In the genomic region with DNA sequence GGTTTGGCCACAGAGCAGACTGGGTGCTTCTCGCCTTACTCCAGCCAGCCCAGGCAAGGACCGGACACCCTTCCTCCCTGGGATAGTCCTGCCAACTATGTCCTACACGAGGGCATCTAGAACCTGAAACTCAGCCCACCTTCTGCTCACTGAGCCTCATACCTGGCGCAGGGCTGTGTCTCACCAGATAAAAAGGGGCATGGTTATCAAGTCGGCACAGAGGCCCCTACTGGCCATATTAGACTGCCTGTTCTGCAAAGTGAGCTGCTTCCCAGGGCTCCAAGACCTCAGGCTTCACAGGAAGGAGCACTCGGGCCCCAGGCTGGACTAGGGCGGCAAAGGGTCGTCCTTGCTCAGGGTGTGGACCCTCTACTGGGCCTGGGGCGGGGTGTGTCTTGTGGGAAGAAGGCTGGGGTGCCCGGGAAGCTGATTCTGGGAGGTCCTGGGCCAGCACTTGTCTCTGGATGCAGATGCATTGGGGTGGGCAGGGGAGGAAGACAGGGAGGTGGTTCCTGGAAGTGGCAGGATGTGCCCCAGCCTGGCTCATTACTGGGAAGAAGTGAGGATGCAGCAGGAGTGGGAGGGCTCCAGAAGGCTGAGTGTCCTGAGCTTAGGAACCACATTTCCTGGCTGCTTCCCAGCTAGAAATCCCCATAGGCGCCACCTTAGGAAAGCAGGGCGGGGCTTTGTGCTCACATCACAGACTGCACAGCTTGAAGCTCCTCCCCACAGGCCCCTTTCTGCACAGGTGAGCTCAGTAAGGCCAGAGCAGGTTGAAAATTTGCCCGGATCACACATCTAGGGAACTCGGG, we compare ENCODE assay signal across 16 cellular contexts. TPM values are rescaled to one million over a fixed set of nuclear protein-coding genes. Genes with fewer than 3 reads are reported as not detected.
DNase-seq lines count a peak whose midpoint lies in the region; ATAC-seq, FAIRE-seq and TF ChIP-seq lines count a peak whose summit lies in the region.
"Had no signal": no experiment of that assay in that cellular context is flagged by ENCODE, and none has a peak within 500 bp of the region (broad histone marks: within the 10 kb centered on the region; RNA-seq: fewer than 3 reads in every experiment).

No MANE protein-coding gene starts in this region.

- H2AFZ ChIP-seq in Karpas-422 (ENCODE audit: low read length) (no peak overlapping the region), GM12878 (ENCODE audit: control insufficient read depth, low read depth, low read length) (peak overlapping the region; percentile 30; the same call in 1 of the 2 replicates)
- H2AFZ ChIP-seq: parathyroid adenoma had no signal

- WGBS in GM12878 (ENCODE audit: insufficient coverage, insufficient replicate concordance, low lambda C conversion rate, missing lambda C conversion rate) = 32% methylated on average over 14 of the region's 14 CpGs

- H3K27ac Mint-ChIP-seq in mesothelial cell of epicardium = peak overlapping the region; percentile 28
- H3K27ac Mint-ChIP-seq in activated T-helper 2 cell treated with anti-CD3 and anti-CD28 coated beads, Interferon-gamma antibody, Interleukin-2, Interleukin-4, amounts not matched to agents 10 μg/mL and 5 μg/mL and 100 μg/mL, durations not matched to agents 14 hours and 24 hours and 36 hours = no peak overlapping the region
- no peak overlapping the region for H3K27ac Mint-ChIP-seq in activated CD4-positive, alpha-beta memory T cell treated with anti-CD3 and anti-CD28 coated beads, Interleukin-2, amount 10 ng/mL, durations not matched to agents 7 days and 5 days

- H4K20me1 ChIP-seq in Karpas-422 (ENCODE audit: insufficient read depth, low read depth, low read length) (peaks cover 3% of the 10 kb centered on the region; the same call in 1 of the 2 replicates), GM12878 (ENCODE audit: control insufficient read depth, insufficient read depth) (no peaks in the 10 kb centered on the region; the same call in 1 of the 2 replicates)

- BruUV-seq in GM12878 (replicated peaks; lab: Mats Ljungman, UMichigan) = no TSS peak

- DNase-seq in DMS53 (lab: John Stamatoyannopoulos, UW) = peak; percentile 70
- DNase-seq in Karpas-422 = peak; percentile 76
- no peak for DNase-seq in GM12878 (ENCODE audit: low read depth, low spot score)
- DNase-seq in mesothelial cell of epicardium (ENCODE audit: low spot score in 2 of 2, unreplicated experiment in 2 of 2) = no peak
- DNase-seq in activated T-helper 2 cell treated with anti-CD3 and anti-CD28 coated beads, Interferon-gamma antibody, Interleukin-2, Interleukin-4, amounts not matched to agents 10 μg/mL and 5 μg/mL and 100 μg/mL, durations not matched to agents 14 hours and 24 hours and 36 hours (ENCODE audit: low spot score) = no peak
- no peak for DNase-seq in activated CD4-positive, alpha-beta memory T cell treated with anti-CD3 and anti-CD28 coated beads, Interleukin-2, amount 10 ng/mL, durations not matched to agents 7 days and 5 days
- no peak for DNase-seq in NCI-H2227 treated with DMSO at 0.1 percent for 48 hours (lab: John Stamatoyannopoulos, UW)
- DNase-seq: activated CD4-positive, alpha-beta T cell treated with anti-CD3 and anti-CD28 coated beads for 48 hours; activated naive CD4-positive, alpha-beta T cell; AML-193; central memory CD4-positive, alpha-beta T cell; GDM1; NCI-H187 treated with DMSO at 0.1 percent for 48 hours; stimulated activated CD4-positive, alpha-beta T cell treated with anti-CD3 and anti-CD28 coated beads, Interleukin-4, amount 100 ng/mL, for 4 hours had no signal

- peak overlapping the region; percentile 66 for H3K4me3 ChIP-seq in Karpas-422 (ENCODE audit: low read length)
- H3K4me3 ChIP-seq in GM12878 = no peak overlapping the region

- no peak overlapping the region for H3K4me3 Mint-ChIP-seq in mesothelial cell of epicardium
- no peak overlapping the region for H3K4me3 Mint-ChIP-seq in activated T-helper 2 cell treated with anti-CD3 and anti-CD28 coated beads, Interferon-gamma antibody, Interleukin-2, Interleukin-4, amounts not matched to agents 10 μg/mL and 5 μg/mL and 100 μg/mL, durations not matched to agents 14 hours and 24 hours and 36 hours (ENCODE audit: low read depth)
- H3K4me3 Mint-ChIP-seq in activated CD4-positive, alpha-beta memory T cell treated with anti-CD3 and anti-CD28 coated beads, Interleukin-2, amount 10 ng/mL, durations not matched to agents 7 days and 5 days = no peak overlapping the region

- no peaks in the 10 kb centered on the region for H3K9me3 Mint-ChIP-seq in mesothelial cell of epicardium
- H3K9me3 Mint-ChIP-seq in activated T-helper 2 cell treated with anti-CD3 and anti-CD28 coated beads, Interferon-gamma antibody, Interleukin-2, Interleukin-4, amounts not matched to agents 10 μg/mL and 5 μg/mL and 100 μg/mL, durations not matched to agents 14 hours and 24 hours and 36 hours = no peaks in the 10 kb centered on the region
- H3K9me3 Mint-ChIP-seq in activated CD4-positive, alpha-beta memory T cell treated with anti-CD3 and anti-CD28 coated beads, Interleukin-2, amount 10 ng/mL, durations not matched to agents 7 days and 5 days = no peaks in the 10 kb centered on the region

- POLR2A ChIA-PET in GM12878 (lab: Charles Lee) = interaction anchor here (0.5 to 1.7 kb wide), 5 partner anchors 11 to 1023 kb away, joined by 3 to 7 read pairs (median 5); partner anchors contain the start of genes CAPN14 and LBH
- POLR2A ChIA-PET in activated CD4-positive, alpha-beta memory T cell treated with anti-CD3 and anti-CD28 coated beads, Interleukin-2, amount 10 ng/mL, durations not matched to agents 7 days and 5 days (lab: Charles Lee) = no interaction called here

- CTCF ChIA-PET in GM12878 (lab: Yijun Ruan, JAX) = interaction anchor here (0.7 to 9.5 kb wide), 11 partner anchors 10 to 83 kb away, joined by 3 to 68 read pairs (median 5); partner anchors contain the start of genes CAPN14 and EHD3
- CTCF ChIA-PET in activated CD4-positive, alpha-beta memory T cell treated with anti-CD3 and anti-CD28 coated beads, Interleukin-2, amount 10 ng/mL, durations not matched to agents 7 days and 5 days (lab: Charles Lee) = no interaction called here

- SMC1A ChIA-PET in GM12878 (lab: Charles Lee; ENCODE audit: uncharacterized antibody, unreplicated experiment) = interaction anchor here (0.9 to 2.4 kb wide), 12 partner anchors 14 to 540 kb away, joined by 3 to 11 read pairs (median 4); partner anchors contain the start of gene CAPN14

- H3K9me3 ChIP-seq in Karpas-422 (ENCODE audit: low read length) (no peaks in the 10 kb centered on the region), GM12878 (replicated peaks; ENCODE audit: control insufficient read depth, insufficient read depth, low read length) (no peaks in the 10 kb centered on the region; the same call in 2 of the 3 replicates)

- H3K27me3 ChIP-seq in Karpas-422 (ENCODE audit: low read length) (no peaks in the 10 kb centered on the region), GM12878 (replicated peaks in 1 of 2; ENCODE audit: control insufficient read depth in 2 of 2, insufficient read depth in 2 of 2, low read length in 1 of 2) (no peaks in the 10 kb centered on the region)

- H3K4me2 ChIP-seq in Karpas-422 (ENCODE audit: low read depth, low read length, poor library complexity, severe bottlenecking) = peak overlapping the region; percentile 86
- 0 out of 2 replicates have a peak overlapping the region, but pooled peaks have one; percentile 1 for H3K4me2 ChIP-seq in GM12878 (ENCODE audit: control insufficient read depth, insufficient read depth)

- no peaks in the 10 kb centered on the region for H3K27me3 Mint-ChIP-seq in mesothelial cell of epicardium (ENCODE audit: low read depth)
- H3K27me3 Mint-ChIP-seq in activated T-helper 2 cell treated with anti-CD3 and anti-CD28 coated beads, Interferon-gamma antibody, Interleukin-2, Interleukin-4, amounts not matched to agents 10 μg/mL and 5 μg/mL and 100 μg/mL, durations not matched to agents 14 hours and 24 hours and 36 hours (ENCODE audit: low read depth) = no peaks in the 10 kb centered on the region
- H3K27me3 Mint-ChIP-seq in activated CD4-positive, alpha-beta memory T cell treated with anti-CD3 and anti-CD28 coated beads, Interleukin-2, amount 10 ng/mL, durations not matched to agents 7 days and 5 days = no peaks in the 10 kb centered on the region

- peak; percentile 34 for ATAC-seq in GM12878
- ATAC-seq in GM18868 (IDR thresholded peaks at IDR 0.05; ENCODE audit: unreplicated experiment) = no peak

- peak in 2 of 3 experiments; percentile 14 to 23; a peak in 2 of 6 replicates for TF ChIP-seq CTCF in GM12878 (IDR thresholded peaks at IDR 0.05 in 2 of 3, conservative IDR thresholded peaks at IDR 0.05 in 1 of 3; ENCODE audit: control insufficient read depth in 2 of 3, extremely low read depth in 1 of 3, insufficient read depth in 1 of 3, low read depth in 3 of 3, low read length in 3 of 3)
- TF ChIP-seq CTCF in mesothelial cell of epicardium (IDR thresholded peaks at IDR 0.05; ENCODE audit: unreplicated experiment) = no peak

- intact Hi-C loops in GM12878 (cut with micrococcal nuclease; ENCODE audit: unreplicated experiment) = loop anchor here (2.0 kb wide), 1 partner anchor 17 kb away; no protein-coding TSS in a partner anchor
- intact Hi-C loops in activated T-helper 2 cell treated with anti-CD3 and anti-CD28 coated beads, Interferon-gamma antibody, Interleukin-2, Interleukin-4, amounts not matched to agents 10 μg/mL and 5 μg/mL and 100 μg/mL, durations not matched to agents 14 hours and 24 hours and 36 hours (cut with micrococcal nuclease) = no loop called here

- H3K27ac ChIP-seq in Karpas-422 (ENCODE audit: low read length) (peak overlapping the region; percentile 98), GM12878 (ENCODE audit: control insufficient read depth, insufficient read depth) (no peak overlapping the region)
- H3K27ac ChIP-seq: parathyroid adenoma had no signal

- H3K9me2 ChIP-seq in Karpas-422 (replicated peaks; ENCODE audit: insufficient read depth, low read length) = no peaks in the 10 kb centered on the region

- peaks cover 16% of the 10 kb centered on the region for H3K79me2 ChIP-seq in Karpas-422 (ENCODE audit: low read length)
- no peaks in the 10 kb centered on the region for H3K79me2 ChIP-seq in GM12878 (ENCODE audit: control insufficient read depth, insufficient read depth, low read length)
- H3K79me2 ChIP-seq: parathyroid adenoma had no signal

- FAIRE-seq in GM12878 (lab: Jason Lieb, UNC) = no peak

- TF ChIP-seq RAD21 in GM12878 (IDR thresholded peaks at IDR 0.05; ENCODE audit: insufficient read depth, low read depth, low read length) = no peak

- no peak for TF ChIP-seq EP300 in GM12878 (IDR thresholded peaks at IDR 0.05; ENCODE audit: borderline replicate concordance in 1 of 2, control insufficient read depth in 1 of 2, low read depth in 2 of 2, low read length in 2 of 2)

- peaks cover 11% of the 10 kb centered on the region for H3K36me3 Mint-ChIP-seq in mesothelial cell of epicardium
- no peaks in the 10 kb centered on the region for H3K36me3 Mint-ChIP-seq in activated T-helper 2 cell treated with anti-CD3 and anti-CD28 coated beads, Interferon-gamma antibody, Interleukin-2, Interleukin-4, amounts not matched to agents 10 μg/mL and 5 μg/mL and 100 μg/mL, durations not matched to agents 14 hours and 24 hours and 36 hours (ENCODE audit: low read depth)
- no peaks in the 10 kb centered on the region for H3K36me3 Mint-ChIP-seq in activated CD4-positive, alpha-beta memory T cell treated with anti-CD3 and anti-CD28 coated beads, Interleukin-2, amount 10 ng/mL, durations not matched to agents 7 days and 5 days (ENCODE audit: low read depth)

- H3K9ac ChIP-seq in Karpas-422 (ENCODE audit: low read length) (peak overlapping the region; percentile 78), GM12878 (ENCODE audit: control insufficient read depth, insufficient read depth, low read length) (no peak overlapping the region)
- H3K9ac ChIP-seq: parathyroid adenoma had no signal

- H3K4me1 ChIP-seq in Karpas-422 (ENCODE audit: low read length) (peaks cover 99% of the 10 kb centered on the region), GM12878 (ENCODE audit: control insufficient read depth, insufficient read depth, low read length) (peaks cover 72% of the 10 kb centered on the region)
- H3K4me1 ChIP-seq: parathyroid adenoma had no signal

- RAD21 ChIA-PET in GM12878 (lab: Charles Lee; ENCODE audit: unreplicated experiment) = interaction anchor here (1.2 to 5.7 kb wide), 9 partner anchors 12 to 539 kb away, joined by 3 to 35 read pairs (median 6); partner anchors contain the start of genes CAPN14 and EHD3

- in situ Hi-C loops in GM12878 (cut with MboI) = no loop called here

- TF ChIP-seq POLR2A in GM12878 (IDR thresholded peaks at IDR 0.05; ENCODE audit: low read depth, low read length) = no peak

- H3K36me3 ChIP-seq in Karpas-422 (ENCODE audit: insufficient read depth, low read length) = peaks cover 43% of the 10 kb centered on the region
- H3K36me3 ChIP-seq in GM12878 (ENCODE audit: control insufficient read depth in 2 of 2, insufficient read depth in 2 of 2, low read length in 1 of 2) = no peaks in the 10 kb centered on the region; a peak in 2 of 4 replicates

- peaks cover 12% of the 10 kb centered on the region for H3K4me1 Mint-ChIP-seq in mesothelial cell of epicardium
- no peaks in the 10 kb centered on the region for H3K4me1 Mint-ChIP-seq in activated T-helper 2 cell treated with anti-CD3 and anti-CD28 coated beads, Interferon-gamma antibody, Interleukin-2, Interleukin-4, amounts not matched to agents 10 μg/mL and 5 μg/mL and 100 μg/mL, durations not matched to agents 14 hours and 24 hours and 36 hours (ENCODE audit: low read depth)
- peaks cover 3% of the 10 kb centered on the region for H3K4me1 Mint-ChIP-seq in activated CD4-positive, alpha-beta memory T cell treated with anti-CD3 and anti-CD28 coated beads, Interleukin-2, amount 10 ng/mL, durations not matched to agents 7 days and 5 days

RNA-seq across cellular contexts. Expression of gene EHD3, which starts 19.6 kb away (rescaled TPM):
- total RNA-seq in Karpas-422 (2014; rRNA removed; shearing (Covaris generic); ENCODE audit: low replicate concordance) = 152 and 200 TPM in 2 replicates
- 4.6 and 4.9 TPM in 2 replicates for total RNA-seq in GM12878 (2013; cell fraction: nucleolus; rRNA removed)
- total RNA-seq in GM12878 (2014; rRNA removed) = 10.0 and 10.2 TPM in 2 replicates
- total RNA-seq in GM12878 (2014; rRNA removed; fragmentation: Illumina TruSeq; extraction: Trizol) = 6.9 and 7.1 TPM in 2 replicates
- total RNA-seq in GM12878 (2021) = 10.8 and 10.9 TPM in 2 replicates
- 0.89 TPM for polyA plus RNA-seq in GM12878 (2011; ENCODE audit: low read depth)
- 3.4 and 6.1 TPM in 2 replicates for polyA plus RNA-seq in GM12878 (2011; rRNA removed)
- 6.3 and 8.2 TPM in 2 replicates for polyA plus RNA-seq in GM12878 (2011; cell fraction: cytosol; rRNA removed)
- 3.3 and 4.2 TPM in 2 replicates for polyA plus RNA-seq in GM12878 (2011; cell fraction: nucleus; rRNA removed)
- polyA plus RNA-seq in GM12878 (2012) = 1.0 and 1.1 TPM in 2 replicates
- 6.6 and 9.3 TPM in 2 replicates for polyA plus RNA-seq in GM12878 (2014; fragmentation: Illumina TruSeq; extraction: Trizol)
- polyA plus RNA-seq in GM12878 (2014; fragmentation: Nextera tagmentation; extraction: Ambion mirVana) = 1 to 10 TPM; 1.1 to 1.5 TPM
- polyA plus RNA-seq in GM12878 (2014; rRNA removed) = 9.4 and 9.8 TPM in 2 replicates
- 1 to 10 TPM; 8.1 to 8.3 TPM for polyA plus RNA-seq in GM12878 (2016; fragmentation: Nextera tagmentation; extraction: Ambion mirVana)
- polyA minus RNA-seq in GM12878 (2011; rRNA and poly(A)+ RNA removed) = 8.9 and 9.0 TPM in 2 replicates
- polyA minus RNA-seq in GM12878 (2011; cell fraction: cytosol; rRNA and poly(A)+ RNA removed) = 2.1 and 3.1 TPM in 2 replicates
- polyA minus RNA-seq in GM12878 (2011; cell fraction: nucleus; rRNA and poly(A)+ RNA removed) = 2.2 and 3.7 TPM in 2 replicates
- 12.7 to 13.2 TPM (median 12.9 TPM) in 3 replicates for total RNA-seq in mesothelial cell of epicardium
- total RNA-seq in activated T-helper 2 cell treated with anti-CD3 and anti-CD28 coated beads, Interferon-gamma antibody, Interleukin-2, Interleukin-4, amounts not matched to agents 10 μg/mL and 5 μg/mL and 100 μg/mL, durations not matched to agents 14 hours and 24 hours and 36 hours = 1.6 and 2.0 TPM in 2 replicates
- total RNA-seq in activated CD4-positive, alpha-beta memory T cell treated with anti-CD3 and anti-CD28 coated beads, Interleukin-2, amount 10 ng/mL, durations not matched to agents 7 days and 5 days = 1 to 10 TPM in 1 of 2 experiments, under 1 TPM in 1; 0.86 to 1.1 TPM

RNA-seq across cellular contexts. Expression of gene CAPN14, which starts 36.2 kb away (rescaled TPM):
- total RNA-seq in Karpas-422 (2014; rRNA removed; shearing (Covaris generic); ENCODE audit: low replicate concordance) = 2.0 and 2.6 TPM in 2 replicates
- total RNA-seq in GM12878 (2013; cell fraction: nucleolus; rRNA removed) = 2.8 and 3.2 TPM in 2 replicates
- total RNA-seq in GM12878 (2014; rRNA removed) (1.1 and 1.4 TPM in 2 replicates), GM12878 (2014; rRNA removed; fragmentation: Illumina TruSeq; extraction: Trizol) (1.3 and 1.4 TPM in 2 replicates), GM12878 (2021) (1.3 and 1.5 TPM in 2 replicates), mesothelial cell of epicardium (0.40 to 0.54 TPM (median 0.47 TPM) in 3 replicates)
- 0.16 TPM for polyA plus RNA-seq in GM12878 (2011; ENCODE audit: low read depth)
- polyA plus RNA-seq in GM12878 (2011; rRNA removed) (1.2 and 1.5 TPM in 2 replicates), GM12878 (2014; fragmentation: Illumina TruSeq; extraction: Trizol) (1.5 and 1.8 TPM in 2 replicates), GM12878 (2014; fragmentation: Nextera tagmentation; extraction: Ambion mirVana) (under 1 TPM; 0.08 to 0.22 TPM), GM12878 (2014; rRNA removed) (1.4 TPM in 2 replicates), GM12878 (2016; fragmentation: Nextera tagmentation; extraction: Ambion mirVana) (under 1 TPM; 0.64 to 0.72 TPM)
- polyA plus RNA-seq in GM12878 (2011; cell fraction: cytosol; rRNA removed) = 0.90 and 1.0 TPM in 2 replicates
- polyA plus RNA-seq in GM12878 (2011; cell fraction: nucleus; rRNA removed) = 2.1 and 2.2 TPM in 2 replicates
- polyA plus RNA-seq in GM12878 (2012) = 0.29 and 0.34 TPM in 2 replicates
- polyA minus RNA-seq in GM12878 (2011; rRNA and poly(A)+ RNA removed) = 1.2 and 1.4 TPM in 2 replicates
- 0.40 TPM in 1 of 2 replicates, not detected in the other for polyA minus RNA-seq in GM12878 (2011; cell fraction: cytosol; rRNA and poly(A)+ RNA removed)
- polyA minus RNA-seq in GM12878 (2011; cell fraction: nucleus; rRNA and poly(A)+ RNA removed) = 0.85 and 1.5 TPM in 2 replicates
- total RNA-seq in activated T-helper 2 cell treated with anti-CD3 and anti-CD28 coated beads, Interferon-gamma antibody, Interleukin-2, Interleukin-4, amounts not matched to agents 10 μg/mL and 5 μg/mL and 100 μg/mL, durations not matched to agents 14 hours and 24 hours and 36 hours = 0.18 and 0.27 TPM in 2 replicates
- total RNA-seq in activated CD4-positive, alpha-beta memory T cell treated with anti-CD3 and anti-CD28 coated beads, Interleukin-2, amount 10 ng/mL, durations not matched to agents 7 days and 5 days = under 1 TPM; 0.35 TPM

Comparison
In these comparisons a context has a peak if more than half of its experiments do, and no peak if none do; other contexts are left out.
1. DNase-seq: peak in DMS53 (single experiment) and Karpas-422 (single experiment); none in GM12878 (single experiment), mesothelial cell of epicardium (0 of 2), activated T-helper 2 cell treated with anti-CD3 and anti-CD28 coated beads, Interferon-gamma antibody, Interleukin-2, Interleukin-4, amounts not matched to agents 10 μg/mL and 5 μg/mL and 100 μg/mL, durations not matched to agents 14 hours and 24 hours and 36 hours (single experiment), activated CD4-positive, alpha-beta memory T cell treated with anti-CD3 and anti-CD28 coated beads, Interleukin-2, amount 10 ng/mL, durations not matched to agents 7 days and 5 days (single experiment) and NCI-H2227 treated with DMSO at 0.1 percent for 48 hours (single experiment).
2. RNA of gene EHD3, which starts 19.6 kb away (total RNA-seq): 152 to 200 TPM in Karpas-422; 12.7 to 13.2 TPM in mesothelial cell of epicardium, 4.6 to 10.9 TPM in GM12878, 1.6 to 2.0 TPM in activated T-helper 2 cell treated with anti-CD3 and anti-CD28 coated beads, Interferon-gamma antibody, Interleukin-2, Interleukin-4, amounts not matched to agents 10 μg/mL and 5 μg/mL and 100 μg/mL, durations not matched to agents 14 hours and 24 hours and 36 hours and 0.86 to 1.1 TPM in activated CD4-positive, alpha-beta memory T cell treated with anti-CD3 and anti-CD28 coated beads, Interleukin-2, amount 10 ng/mL, durations not matched to agents 7 days and 5 days; every median in the first group is over 10 times any median in the second.